In the genomic region with DNA sequence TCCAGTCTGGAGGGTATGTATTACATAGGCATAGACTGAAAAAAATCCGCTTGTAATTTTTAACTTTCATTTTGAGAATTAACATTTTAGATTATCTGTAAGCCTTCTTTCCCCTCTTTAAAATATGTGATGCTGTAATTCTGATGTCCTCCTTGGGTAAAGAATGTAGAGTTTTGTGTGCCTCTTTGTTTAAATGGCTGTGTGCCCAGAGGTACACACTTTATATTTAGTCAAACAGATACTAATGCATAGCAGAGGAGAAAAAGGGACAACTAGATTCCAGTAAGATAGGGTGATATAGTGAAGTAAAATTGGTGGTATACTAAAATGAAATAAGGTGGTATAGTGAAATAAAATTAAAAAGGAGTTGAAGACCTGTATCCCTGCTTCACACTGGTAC, we compare ENCODE assay signal across 10 cellular contexts. TPM values are rescaled to one million over a fixed set of nuclear protein-coding genes. Genes with fewer than 3 reads are reported as not detected.
DNase-seq lines count a peak whose midpoint lies in the region; ATAC-seq and TF ChIP-seq lines count a peak whose summit lies in the region.
"Had no signal": no experiment of that assay in that cellular context is flagged by ENCODE, and none has a peak within 500 bp of the region (broad histone marks: within the 10 kb centered on the region; RNA-seq: fewer than 3 reads in every experiment).

No MANE protein-coding gene starts in this region.

- no peak for DNase-seq in left ventricle myocardium inferior
- DNase-seq in left ventricle myocardium superior: no peak
- no peak for DNase-seq in activated T-helper 1 cell treated with anti-CD3 and anti-CD28 coated beads, Interleukin-12 subunit alpha, Interleukin-12 subunit beta, Interleukin-2, Interleukin-4 antibody, amounts not matched to agents 30 ng/mL and 10 ng/mL and 1 ng/mL, durations not matched to agents 14 hours and 24 hours and 36 hours (ENCODE audit: low spot score)
- no peak for DNase-seq in immature natural killer cell
- DNase-seq in type B pancreatic cell (ENCODE audit: extremely low spot score, unreplicated experiment): no peak
- no peak for DNase-seq in AG08396 (ENCODE audit: low spot score)
- DNase-seq: left colon, NCI-H446 had no signal

- H3K9me3 Mint-ChIP-seq in activated T-helper 1 cell treated with anti-CD3 and anti-CD28 coated beads, Interleukin-12 subunit alpha, Interleukin-12 subunit beta, Interleukin-2, Interleukin-4 antibody, amounts not matched to agents 30 ng/mL and 10 ng/mL and 1 ng/mL, durations not matched to agents 14 hours and 24 hours and 36 hours: no peaks in the 10 kb centered on the region
- H3K9me3 Mint-ChIP-seq in immature natural killer cell (no peaks in the 10 kb centered on the region), type B pancreatic cell (no peaks in the 10 kb centered on the region)

- peak overlapping the region; percentile 94 for H3K4me3 Mint-ChIP-seq in activated T-helper 1 cell treated with anti-CD3 and anti-CD28 coated beads, Interleukin-12 subunit alpha, Interleukin-12 subunit beta, Interleukin-2, Interleukin-4 antibody, amounts not matched to agents 30 ng/mL and 10 ng/mL and 1 ng/mL, durations not matched to agents 14 hours and 24 hours and 36 hours
- peak overlapping the region; percentile 88 to 94 (median 91) for H3K4me3 Mint-ChIP-seq in immature natural killer cell
- peak overlapping the region; percentile 95 for H3K4me3 Mint-ChIP-seq in type B pancreatic cell

- ATAC-seq in left ventricle myocardium superior (no peak), GM18502 (IDR thresholded peaks at IDR 0.05; ENCODE audit: poor library complexity, unreplicated experiment) (no peak), GM21737 (IDR thresholded peaks at IDR 0.05; ENCODE audit: unreplicated experiment) (no peak)

- TF ChIP-seq CTCF in left ventricle myocardium inferior (IDR thresholded peaks at IDR 0.05; ENCODE audit: borderline replicate concordance): no peak
- no peak for TF ChIP-seq CTCF in type B pancreatic cell (conservative IDR thresholded peaks at IDR 0.05)

- H3K27ac ChIP-seq in left ventricle myocardium inferior (replicated peaks): peak overlapping the region; percentile 94

- H3K36me3 ChIP-seq in left ventricle myocardium inferior: peaks cover 3% of the 10 kb centered on the region

- peak overlapping the region; percentile 91 for H3K4me3 ChIP-seq in left ventricle myocardium inferior

- no peaks in the 10 kb centered on the region for H3K9me3 ChIP-seq in left ventricle myocardium inferior (replicated peaks)

- H3K4me1 ChIP-seq in left ventricle myocardium inferior: peaks cover 88% of the 10 kb centered on the region

- H3K27me3 ChIP-seq in left ventricle myocardium inferior (ENCODE audit: low read depth): no peaks in the 10 kb centered on the region

- peak overlapping the region; percentile 99 for H3K27ac Mint-ChIP-seq in activated T-helper 1 cell treated with anti-CD3 and anti-CD28 coated beads, Interleukin-12 subunit alpha, Interleukin-12 subunit beta, Interleukin-2, Interleukin-4 antibody, amounts not matched to agents 30 ng/mL and 10 ng/mL and 1 ng/mL, durations not matched to agents 14 hours and 24 hours and 36 hours
- peak overlapping the region; percentile 92 to 99 (median 96) for H3K27ac Mint-ChIP-seq in immature natural killer cell
- peak overlapping the region; percentile 98 for H3K27ac Mint-ChIP-seq in type B pancreatic cell

- H3K4me1 Mint-ChIP-seq in activated T-helper 1 cell treated with anti-CD3 and anti-CD28 coated beads, Interleukin-12 subunit alpha, Interleukin-12 subunit beta, Interleukin-2, Interleukin-4 antibody, amounts not matched to agents 30 ng/mL and 10 ng/mL and 1 ng/mL, durations not matched to agents 14 hours and 24 hours and 36 hours (ENCODE audit: low read depth): peaks cover 67% of the 10 kb centered on the region
- H3K4me1 Mint-ChIP-seq in immature natural killer cell (peaks cover 49 to 58% of the 10 kb centered on the region in 2 donors), type B pancreatic cell (ENCODE audit: unreplicated experiment) (peaks cover 33% of the 10 kb centered on the region)

- intact Hi-C loops in left ventricle myocardium inferior (cut with micrococcal nuclease) (no loop called here), left ventricle myocardium superior (cut with micrococcal nuclease) (no loop called here)
- intact Hi-C loops in activated T-helper 1 cell treated with anti-CD3 and anti-CD28 coated beads, Interleukin-12 subunit alpha, Interleukin-12 subunit beta, Interleukin-2, Interleukin-4 antibody, amounts not matched to agents 30 ng/mL and 10 ng/mL and 1 ng/mL, durations not matched to agents 14 hours and 24 hours and 36 hours (cut with micrococcal nuclease): loop anchor here (2.0 to 10.0 kb wide), 3 partner anchors 1166 to 1616 kb away; partner anchors contain the start of genes CSNK1A1, HMGXB3, PPARGC1B and TIGD6

- H3K36me3 Mint-ChIP-seq in activated T-helper 1 cell treated with anti-CD3 and anti-CD28 coated beads, Interleukin-12 subunit alpha, Interleukin-12 subunit beta, Interleukin-2, Interleukin-4 antibody, amounts not matched to agents 30 ng/mL and 10 ng/mL and 1 ng/mL, durations not matched to agents 14 hours and 24 hours and 36 hours (ENCODE audit: low read depth): peaks cover 32% of the 10 kb centered on the region
- H3K36me3 Mint-ChIP-seq in immature natural killer cell (peaks cover 0 to 4% (median 0%) of the 10 kb centered on the region in 3 donors), type B pancreatic cell (peaks cover 21% of the 10 kb centered on the region)

- H3K27me3 Mint-ChIP-seq in activated T-helper 1 cell treated with anti-CD3 and anti-CD28 coated beads, Interleukin-12 subunit alpha, Interleukin-12 subunit beta, Interleukin-2, Interleukin-4 antibody, amounts not matched to agents 30 ng/mL and 10 ng/mL and 1 ng/mL, durations not matched to agents 14 hours and 24 hours and 36 hours (ENCODE audit: insufficient read depth): no peaks in the 10 kb centered on the region
- H3K27me3 Mint-ChIP-seq in immature natural killer cell (ENCODE audit: low read depth in 3 of 3) (peaks cover 4 to 5% (median 4%) of the 10 kb centered on the region in 3 donors), type B pancreatic cell (no peaks in the 10 kb centered on the region)

RNA-seq across cellular contexts. Expression of gene FBXO38, which starts 1.3 kb away (rescaled TPM):
- 38.0 TPM for total RNA-seq in left ventricle myocardium inferior
- total RNA-seq in left ventricle myocardium superior: 41.2 TPM
- 64.3 and 80.3 TPM in 2 replicates for total RNA-seq in activated T-helper 1 cell treated with anti-CD3 and anti-CD28 coated beads, Interleukin-12 subunit alpha, Interleukin-12 subunit beta, Interleukin-2, Interleukin-4 antibody, amounts not matched to agents 30 ng/mL and 10 ng/mL and 1 ng/mL, durations not matched to agents 14 hours and 24 hours and 36 hours
- 10 to 100 TPM in 1 of 3 donors, 1 to 10 TPM in 2; 6.4 to 33.4 (median 10.0) TPM for polyA plus RNA-seq in immature natural killer cell
- total RNA-seq in type B pancreatic cell (ENCODE audit: low replicate concordance): 43.6 and 51.5 TPM in 2 replicates

RNA-seq across cellular contexts. Expression of gene SPINK9, which starts 49.7 kb away (rescaled TPM):
- total RNA-seq in left ventricle myocardium inferior: not detected
- 0.57 TPM for total RNA-seq in left ventricle myocardium superior
- total RNA-seq in activated T-helper 1 cell treated with anti-CD3 and anti-CD28 coated beads, Interleukin-12 subunit alpha, Interleukin-12 subunit beta, Interleukin-2, Interleukin-4 antibody, amounts not matched to agents 30 ng/mL and 10 ng/mL and 1 ng/mL, durations not matched to agents 14 hours and 24 hours and 36 hours: not detected in 2 replicates
- polyA plus RNA-seq in immature natural killer cell: not detected
- total RNA-seq in type B pancreatic cell (ENCODE audit: low replicate concordance): 1.3 TPM in 1 of 2 replicates, not detected in the other
- total RNA-seq: left colon had no signal
